ENCODE assay signal across 1 cellular context in the genomic region with DNA sequence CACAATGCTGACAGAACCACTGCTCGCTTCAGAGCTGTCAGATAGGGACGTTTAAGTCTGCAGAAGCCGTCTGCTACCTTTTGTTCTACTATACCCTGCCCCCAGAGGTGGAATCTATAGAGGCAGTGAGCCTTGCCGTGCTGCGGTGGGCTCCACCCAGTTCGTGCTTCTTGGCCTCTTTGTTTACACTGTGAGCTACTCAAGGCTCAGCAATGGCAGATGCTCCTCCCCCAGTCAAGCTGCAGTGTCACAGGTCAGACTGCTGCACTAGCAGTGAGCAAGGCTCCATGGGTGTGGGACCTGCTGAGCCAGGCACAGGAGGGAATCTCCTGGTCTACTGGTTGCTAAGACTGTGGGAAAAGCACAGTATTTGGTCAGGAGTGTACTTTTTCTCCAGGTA.
TF ChIP-seq lines count a peak whose summit lies in the region.

No MANE protein-coding gene starts in this region.

TF ChIP-seq in HepG2, 621 proteins besides CTCF, POLR2A, EP300 and RAD21 (continued from another document and continues in another):
- TF ChIP-seq KMT2B (CRISPR knock-in tag; IDR thresholded peaks at IDR 0.05) (no peak), POLR2AphosphoS5 (IDR thresholded peaks at IDR 0.05; ENCODE audit: low read depth, low read length) (no peak), ZNF772 (CRISPR knock-in tag; IDR thresholded peaks at IDR 0.05) (no peak), ZBTB7A (CRISPR knock-in tag; IDR thresholded peaks at IDR 0.05) (peak; percentile 45; the same call in 1 of the 2 replicates), ERF (CRISPR knock-in tag; IDR thresholded peaks at IDR 0.05) (peak; percentile 54; the same call in 1 of the 2 replicates), ZBTB38 (CRISPR knock-in tag; IDR thresholded peaks at IDR 0.05) (peak; percentile 59; the same call in 1 of the 2 replicates), ZC3H4 (CRISPR knock-in tag; IDR thresholded peaks at IDR 0.05; ENCODE audit: borderline replicate concordance) (no peak), MYNN (CRISPR knock-in tag; IDR thresholded peaks at IDR 0.05; ENCODE audit: low read depth) (no peak), IKZF4 (CRISPR knock-in tag; IDR thresholded peaks at IDR 0.05; ENCODE audit: borderline replicate concordance, low read depth, not compliant biosample characterization) (no peak), EEA1 (CRISPR knock-in tag; IDR thresholded peaks at IDR 0.05; ENCODE audit: borderline replicate concordance) (no peak), HHEX (CRISPR knock-in tag; IDR thresholded peaks at IDR 0.05) (peak; percentile 94), ZNF703 (CRISPR knock-in tag; IDR thresholded peaks at IDR 0.05; ENCODE audit: borderline replicate concordance) (no peak), ZNF768 (CRISPR knock-in tag; IDR thresholded peaks at IDR 0.05) (no peak), ZNF335 (CRISPR knock-in tag; IDR thresholded peaks at IDR 0.05) (0 out of 2 replicates have a peak, but pooled peaks have one; percentile 28), HIVEP1 (CRISPR knock-in tag; IDR thresholded peaks at IDR 0.05) (0 out of 2 replicates have a peak, but pooled peaks have one; percentile 51), TCF7 (IDR thresholded peaks at IDR 0.05; ENCODE audit: low read depth) (peak; percentile 63), YY1 (IDR thresholded peaks at IDR 0.05; ENCODE audit: insufficient read depth, insufficient replicate concordance, low read depth, low read length) (peak; percentile 68), MLLT10 (CRISPR knock-in tag; IDR thresholded peaks at IDR 0.05) (no peak), ZNF678 (CRISPR knock-in tag; IDR thresholded peaks at IDR 0.05) (no peak), THAP11 (CRISPR knock-in tag; IDR thresholded peaks at IDR 0.05) (0 out of 2 replicates have a peak, but pooled peaks have one; percentile 30), LCORL (IDR thresholded peaks at IDR 0.05) (no peak), LCORL (CRISPR knock-in tag; IDR thresholded peaks at IDR 0.05) (peak; percentile 63; the same call in 1 of the 2 replicates), PPARG (CRISPR knock-in tag; conservative IDR thresholded peaks at IDR 0.05) (peak; percentile 67; the same call in 1 of the 2 replicates)
- TF ChIP-seq, protein P1, sequence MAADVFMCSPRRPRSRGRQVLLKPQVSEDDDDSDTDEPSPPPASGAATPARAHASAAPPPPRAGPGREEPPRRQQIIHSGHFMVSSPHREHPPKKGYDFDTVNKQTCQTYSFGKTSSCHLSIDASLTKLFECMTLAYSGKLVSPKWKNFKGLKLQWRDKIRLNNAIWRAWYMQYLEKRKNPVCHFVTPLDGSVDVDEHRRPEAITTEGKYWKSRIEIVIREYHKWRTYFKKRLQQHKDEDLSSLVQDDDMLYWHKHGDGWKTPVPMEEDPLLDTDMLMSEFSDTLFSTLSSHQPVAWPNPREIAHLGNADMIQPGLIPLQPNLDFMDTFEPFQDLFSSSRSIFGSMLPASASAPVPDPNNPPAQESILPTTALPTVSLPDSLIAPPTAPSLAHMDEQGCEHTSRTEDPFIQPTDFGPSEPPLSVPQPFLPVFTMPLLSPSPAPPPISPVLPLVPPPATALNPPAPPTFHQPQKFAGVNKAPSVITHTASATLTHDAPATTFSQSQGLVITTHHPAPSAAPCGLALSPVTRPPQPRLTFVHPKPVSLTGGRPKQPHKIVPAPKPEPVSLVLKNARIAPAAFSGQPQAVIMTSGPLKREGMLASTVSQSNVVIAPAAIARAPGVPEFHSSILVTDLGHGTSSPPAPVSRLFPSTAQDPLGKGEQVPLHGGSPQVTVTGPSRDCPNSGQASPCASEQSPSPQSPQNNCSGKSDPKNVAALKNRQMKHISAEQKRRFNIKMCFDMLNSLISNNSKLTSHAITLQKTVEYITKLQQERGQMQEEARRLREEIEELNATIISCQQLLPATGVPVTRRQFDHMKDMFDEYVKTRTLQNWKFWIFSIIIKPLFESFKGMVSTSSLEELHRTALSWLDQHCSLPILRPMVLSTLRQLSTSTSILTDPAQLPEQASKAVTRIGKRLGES (CRISPR knock-in tag; IDR thresholded peaks at IDR 0.05; ENCODE audit: borderline replicate concordance): no peak
- TF ChIP-seq, protein P2, sequence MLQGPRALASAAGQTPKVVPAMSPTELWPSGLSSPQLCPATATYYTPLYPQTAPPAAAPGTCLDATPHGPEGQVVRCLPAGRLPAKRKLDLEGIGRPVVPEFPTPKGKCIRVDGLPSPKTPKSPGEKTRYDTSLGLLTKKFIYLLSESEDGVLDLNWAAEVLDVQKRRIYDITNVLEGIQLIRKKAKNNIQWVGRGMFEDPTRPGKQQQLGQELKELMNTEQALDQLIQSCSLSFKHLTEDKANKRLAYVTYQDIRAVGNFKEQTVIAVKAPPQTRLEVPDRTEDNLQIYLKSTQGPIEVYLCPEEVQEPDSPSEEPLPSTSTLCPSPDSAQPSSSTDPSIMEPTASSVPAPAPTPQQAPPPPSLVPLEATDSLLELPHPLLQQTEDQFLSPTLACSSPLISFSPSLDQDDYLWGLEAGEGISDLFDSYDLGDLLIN (CRISPR knock-in tag; IDR thresholded peaks at IDR 0.05; ENCODE audit: borderline replicate concordance): no peak
- TF ChIP-seq, protein P3, sequence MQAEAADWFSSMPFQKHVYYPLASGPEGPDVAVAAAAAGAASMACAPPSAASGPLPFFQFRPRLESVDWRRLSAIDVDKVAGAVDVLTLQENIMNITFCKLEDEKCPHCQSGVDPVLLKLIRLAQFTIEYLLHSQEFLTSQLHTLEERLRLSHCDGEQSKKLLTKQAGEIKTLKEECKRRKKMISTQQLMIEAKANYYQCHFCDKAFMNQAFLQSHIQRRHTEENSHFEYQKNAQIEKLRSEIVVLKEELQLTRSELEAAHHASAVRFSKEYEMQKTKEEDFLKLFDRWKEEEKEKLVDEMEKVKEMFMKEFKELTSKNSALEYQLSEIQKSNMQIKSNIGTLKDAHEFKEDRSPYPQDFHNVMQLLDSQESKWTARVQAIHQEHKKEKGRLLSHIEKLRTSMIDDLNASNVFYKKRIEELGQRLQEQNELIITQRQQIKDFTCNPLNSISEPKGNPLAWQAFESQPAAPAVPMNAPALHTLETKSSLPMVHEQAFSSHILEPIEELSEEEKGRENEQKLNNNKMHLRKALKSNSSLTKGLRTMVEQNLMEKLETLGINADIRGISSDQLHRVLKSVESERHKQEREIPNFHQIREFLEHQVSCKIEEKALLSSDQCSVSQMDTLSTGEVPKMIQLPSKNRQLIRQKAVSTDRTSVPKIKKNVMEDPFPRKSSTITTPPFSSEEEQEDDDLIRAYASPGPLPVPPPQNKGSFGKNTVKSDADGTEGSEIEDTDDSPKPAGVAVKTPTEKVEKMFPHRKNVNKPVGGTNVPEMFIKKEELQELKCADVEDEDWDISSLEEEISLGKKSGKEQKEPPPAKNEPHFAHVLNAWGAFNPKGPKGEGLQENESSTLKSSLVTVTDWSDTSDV (CRISPR knock-in tag; IDR thresholded peaks at IDR 0.05): no peak
- TF ChIP-seq, protein P4, sequence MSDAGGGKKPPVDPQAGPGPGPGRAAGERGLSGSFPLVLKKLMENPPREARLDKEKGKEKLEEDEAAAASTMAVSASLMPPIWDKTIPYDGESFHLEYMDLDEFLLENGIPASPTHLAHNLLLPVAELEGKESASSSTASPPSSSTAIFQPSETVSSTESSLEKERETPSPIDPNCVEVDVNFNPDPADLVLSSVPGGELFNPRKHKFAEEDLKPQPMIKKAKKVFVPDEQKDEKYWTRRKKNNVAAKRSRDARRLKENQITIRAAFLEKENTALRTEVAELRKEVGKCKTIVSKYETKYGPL (CRISPR knock-in tag; IDR thresholded peaks at IDR 0.05): no peak
- TF ChIP-seq, protein P5, sequence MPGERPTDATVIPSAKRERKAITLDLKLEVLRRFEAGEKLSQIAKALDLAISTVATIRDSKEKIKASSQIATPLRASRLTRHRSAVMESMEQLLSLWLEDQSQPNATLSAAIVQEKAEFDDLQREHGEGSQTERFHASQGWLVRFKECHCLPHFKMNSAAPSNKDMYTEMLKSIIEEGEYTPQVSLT (CRISPR knock-in tag; IDR thresholded peaks at IDR 0.05; ENCODE audit: borderline replicate concordance, low read depth): no peak
- TF ChIP-seq, protein P6, sequence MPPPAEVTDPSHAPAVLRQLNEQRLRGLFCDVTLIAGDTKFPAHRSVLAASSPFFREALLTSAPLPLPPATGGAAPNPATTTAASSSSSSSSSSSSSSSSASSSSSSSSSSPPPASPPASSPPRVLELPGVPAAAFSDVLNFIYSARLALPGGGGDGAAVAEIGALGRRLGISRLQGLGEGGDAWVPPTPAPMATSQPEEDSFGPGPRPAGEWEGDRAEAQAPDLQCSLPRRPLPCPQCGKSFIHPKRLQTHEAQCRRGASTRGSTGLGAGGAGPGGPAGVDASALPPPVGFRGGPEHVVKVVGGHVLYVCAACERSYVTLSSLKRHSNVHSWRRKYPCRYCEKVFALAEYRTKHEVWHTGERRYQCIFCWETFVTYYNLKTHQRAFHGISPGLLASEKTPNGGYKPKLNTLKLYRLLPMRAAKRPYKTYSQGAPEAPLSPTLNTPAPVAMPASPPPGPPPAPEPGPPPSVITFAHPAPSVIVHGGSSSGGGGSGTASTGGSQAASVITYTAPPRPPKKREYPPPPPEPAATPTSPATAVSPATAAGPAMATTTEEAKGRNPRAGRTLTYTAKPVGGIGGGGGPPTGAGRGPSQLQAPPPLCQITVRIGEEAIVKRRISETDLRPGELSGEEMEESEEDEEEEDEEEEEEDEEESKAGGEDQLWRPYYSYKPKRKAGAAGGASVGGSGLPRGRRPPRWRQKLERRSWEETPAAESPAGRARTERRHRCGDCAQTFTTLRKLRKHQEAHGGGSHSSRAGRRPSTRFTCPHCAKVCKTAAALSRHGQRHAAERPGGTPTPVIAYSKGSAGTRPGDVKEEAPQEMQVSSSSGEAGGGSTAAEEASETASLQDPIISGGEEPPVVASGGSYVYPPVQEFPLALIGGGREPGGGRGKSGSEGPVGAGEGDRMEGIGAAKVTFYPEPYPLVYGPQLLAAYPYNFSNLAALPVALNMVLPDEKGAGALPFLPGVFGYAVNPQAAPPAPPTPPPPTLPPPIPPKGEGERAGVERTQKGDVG (CRISPR knock-in tag; IDR thresholded peaks at IDR 0.05; ENCODE audit: borderline replicate concordance): peak; percentile 89; the same call in 1 of the 2 replicates
- TF ChIP-seq, protein P7, sequence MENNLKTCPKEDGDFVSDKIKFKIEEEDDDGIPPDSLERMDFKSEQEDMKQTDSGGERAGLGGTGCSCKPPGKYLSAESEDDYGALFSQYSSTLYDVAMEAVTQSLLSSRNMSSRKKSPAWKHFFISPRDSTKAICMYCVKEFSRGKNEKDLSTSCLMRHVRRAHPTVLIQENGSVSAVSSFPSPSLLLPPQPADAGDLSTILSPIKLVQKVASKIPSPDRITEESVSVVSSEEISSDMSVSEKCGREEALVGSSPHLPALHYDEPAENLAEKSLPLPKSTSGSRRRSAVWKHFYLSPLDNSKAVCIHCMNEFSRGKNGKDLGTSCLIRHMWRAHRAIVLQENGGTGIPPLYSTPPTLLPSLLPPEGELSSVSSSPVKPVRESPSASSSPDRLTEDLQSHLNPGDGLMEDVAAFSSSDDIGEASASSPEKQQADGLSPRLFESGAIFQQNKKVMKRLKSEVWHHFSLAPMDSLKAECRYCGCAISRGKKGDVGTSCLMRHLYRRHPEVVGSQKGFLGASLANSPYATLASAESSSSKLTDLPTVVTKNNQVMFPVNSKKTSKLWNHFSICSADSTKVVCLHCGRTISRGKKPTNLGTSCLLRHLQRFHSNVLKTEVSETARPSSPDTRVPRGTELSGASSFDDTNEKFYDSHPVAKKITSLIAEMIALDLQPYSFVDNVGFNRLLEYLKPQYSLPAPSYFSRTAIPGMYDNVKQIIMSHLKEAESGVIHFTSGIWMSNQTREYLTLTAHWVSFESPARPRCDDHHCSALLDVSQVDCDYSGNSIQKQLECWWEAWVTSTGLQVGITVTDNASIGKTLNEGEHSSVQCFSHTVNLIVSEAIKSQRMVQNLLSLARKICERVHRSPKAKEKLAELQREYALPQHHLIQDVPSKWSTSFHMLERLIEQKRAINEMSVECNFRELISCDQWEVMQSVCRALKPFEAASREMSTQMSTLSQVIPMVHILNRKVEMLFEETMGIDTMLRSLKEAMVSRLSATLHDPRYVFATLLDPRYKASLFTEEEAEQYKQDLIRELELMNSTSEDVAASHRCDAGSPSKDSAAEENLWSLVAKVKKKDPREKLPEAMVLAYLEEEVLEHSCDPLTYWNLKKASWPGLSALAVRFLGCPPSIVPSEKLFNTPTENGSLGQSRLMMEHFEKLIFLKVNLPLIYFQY (CRISPR knock-in tag; IDR thresholded peaks at IDR 0.05; ENCODE audit: borderline replicate concordance): no peak
- TF ChIP-seq, protein P8, sequence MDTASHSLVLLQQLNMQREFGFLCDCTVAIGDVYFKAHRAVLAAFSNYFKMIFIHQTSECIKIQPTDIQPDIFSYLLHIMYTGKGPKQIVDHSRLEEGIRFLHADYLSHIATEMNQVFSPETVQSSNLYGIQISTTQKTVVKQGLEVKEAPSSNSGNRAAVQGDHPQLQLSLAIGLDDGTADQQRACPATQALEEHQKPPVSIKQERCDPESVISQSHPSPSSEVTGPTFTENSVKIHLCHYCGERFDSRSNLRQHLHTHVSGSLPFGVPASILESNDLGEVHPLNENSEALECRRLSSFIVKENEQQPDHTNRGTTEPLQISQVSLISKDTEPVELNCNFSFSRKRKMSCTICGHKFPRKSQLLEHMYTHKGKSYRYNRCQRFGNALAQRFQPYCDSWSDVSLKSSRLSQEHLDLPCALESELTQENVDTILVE (CRISPR knock-in tag; IDR thresholded peaks at IDR 0.05): 0 out of 2 replicates have a peak, but pooled peaks have one; percentile 42
- TF ChIP-seq, protein P9, sequence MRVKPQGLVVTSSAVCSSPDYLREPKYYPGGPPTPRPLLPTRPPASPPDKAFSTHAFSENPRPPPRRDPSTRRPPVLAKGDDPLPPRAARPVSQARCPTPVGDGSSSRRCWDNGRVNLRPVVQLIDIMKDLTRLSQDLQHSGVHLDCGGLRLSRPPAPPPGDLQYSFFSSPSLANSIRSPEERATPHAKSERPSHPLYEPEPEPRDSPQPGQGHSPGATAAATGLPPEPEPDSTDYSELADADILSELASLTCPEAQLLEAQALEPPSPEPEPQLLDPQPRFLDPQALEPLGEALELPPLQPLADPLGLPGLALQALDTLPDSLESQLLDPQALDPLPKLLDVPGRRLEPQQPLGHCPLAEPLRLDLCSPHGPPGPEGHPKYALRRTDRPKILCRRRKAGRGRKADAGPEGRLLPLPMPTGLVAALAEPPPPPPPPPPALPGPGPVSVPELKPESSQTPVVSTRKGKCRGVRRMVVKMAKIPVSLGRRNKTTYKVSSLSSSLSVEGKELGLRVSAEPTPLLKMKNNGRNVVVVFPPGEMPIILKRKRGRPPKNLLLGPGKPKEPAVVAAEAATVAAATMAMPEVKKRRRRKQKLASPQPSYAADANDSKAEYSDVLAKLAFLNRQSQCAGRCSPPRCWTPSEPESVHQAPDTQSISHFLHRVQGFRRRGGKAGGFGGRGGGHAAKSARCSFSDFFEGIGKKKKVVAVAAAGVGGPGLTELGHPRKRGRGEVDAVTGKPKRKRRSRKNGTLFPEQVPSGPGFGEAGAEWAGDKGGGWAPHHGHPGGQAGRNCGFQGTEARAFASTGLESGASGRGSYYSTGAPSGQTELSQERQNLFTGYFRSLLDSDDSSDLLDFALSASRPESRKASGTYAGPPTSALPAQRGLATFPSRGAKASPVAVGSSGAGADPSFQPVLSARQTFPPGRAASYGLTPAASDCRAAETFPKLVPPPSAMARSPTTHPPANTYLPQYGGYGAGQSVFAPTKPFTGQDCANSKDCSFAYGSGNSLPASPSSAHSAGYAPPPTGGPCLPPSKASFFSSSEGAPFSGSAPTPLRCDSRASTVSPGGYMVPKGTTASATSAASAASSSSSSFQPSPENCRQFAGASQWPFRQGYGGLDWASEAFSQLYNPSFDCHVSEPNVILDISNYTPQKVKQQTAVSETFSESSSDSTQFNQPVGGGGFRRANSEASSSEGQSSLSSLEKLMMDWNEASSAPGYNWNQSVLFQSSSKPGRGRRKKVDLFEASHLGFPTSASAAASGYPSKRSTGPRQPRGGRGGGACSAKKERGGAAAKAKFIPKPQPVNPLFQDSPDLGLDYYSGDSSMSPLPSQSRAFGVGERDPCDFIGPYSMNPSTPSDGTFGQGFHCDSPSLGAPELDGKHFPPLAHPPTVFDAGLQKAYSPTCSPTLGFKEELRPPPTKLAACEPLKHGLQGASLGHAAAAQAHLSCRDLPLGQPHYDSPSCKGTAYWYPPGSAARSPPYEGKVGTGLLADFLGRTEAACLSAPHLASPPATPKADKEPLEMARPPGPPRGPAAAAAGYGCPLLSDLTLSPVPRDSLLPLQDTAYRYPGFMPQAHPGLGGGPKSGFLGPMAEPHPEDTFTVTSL (CRISPR knock-in tag; IDR thresholded peaks at IDR 0.05; ENCODE audit: borderline replicate concordance): peak; percentile 82
